24 cellular contexts compared by ENCODE assay signal in genomic region chr18:22060361-22060760, GRCh38.
"Had no signal": no experiment of that assay in that cellular context is flagged by ENCODE, and none has a peak within 500 bp of the region (broad histone marks: within the 10 kb centered on the region; RNA-seq: fewer than 3 reads in every experiment).

No MANE protein-coding gene starts in this region.

- H3K27ac ChIP-seq: adrenal gland, Peyer's patch, RWPE1, SJSA1 had no signal

- H3K27me3 ChIP-seq: adrenal gland, Peyer's patch, SJSA1 had no signal

- H3K27me3 Mint-ChIP-seq: activated naive CD8-positive, alpha-beta T cell treated with anti-CD3 and anti-CD28 coated beads, Interleukin-2, amount 10 ng/mL, durations not matched to agents 7 days and 5 days had no signal

- H3K9me3 ChIP-seq: adrenal gland, Peyer's patch, SJSA1 had no signal

- H3K27ac Mint-ChIP-seq: activated CD8-positive, alpha-beta T cell treated with anti-CD3 and anti-CD28 coated beads, Interleukin-2, amount 10 ng/mL, durations not matched to agents 7 days and 5 days; activated naive CD8-positive, alpha-beta T cell treated with anti-CD3 and anti-CD28 coated beads, Interleukin-2, amount 10 ng/mL, durations not matched to agents 7 days and 5 days; T-helper 1 cell treated with Interleukin-12 subunit alpha and Interleukin-12 subunit beta and Interleukin-4 antibody, amounts not matched to agents 30 μg/mL and 1 μg/mL, for 36 hours; WTC11 had no signal

- DNase-seq: activated CD4-positive, alpha-beta T cell treated with anti-CD3 and anti-CD28 coated beads for 48 hours; activated CD4-positive, alpha-beta T cell treated with anti-CD3 and anti-CD28 coated beads, Interleukin-2, amount 50 U/mL, for 4 hours; activated CD4-positive, CD25-positive, alpha-beta regulatory T cell treated with anti-CD3 and anti-CD28 coated beads, Interleukin-2, amount 50 U/mL, for 72 hours; activated CD8-positive, alpha-beta memory T cell treated with anti-CD3 and anti-CD28 coated beads, Interleukin-2, amount 50 U/mL, for 48 hours; activated CD8-positive, alpha-beta T cell treated with anti-CD3 and anti-CD28 coated beads, Interleukin-2, amount 10 ng/mL, durations not matched to agents 7 days and 5 days; activated naive CD4-positive, alpha-beta T cell treated with anti-CD3 and anti-CD28 coated beads, Interleukin-2, amount 50 U/mL, for 16 hours; activated naive CD8-positive, alpha-beta T cell treated with anti-CD3 and anti-CD28 coated beads, Interleukin-2, amount 10 ng/mL, durations not matched to agents 7 days and 5 days; activated T-cell treated with anti-CD3 and anti-CD28 coated beads, Interleukin-2, amount 50 U/mL, for 1 hour; adrenal gland; anterior cingulate cortex; cerebellar nuclear complex; Kasumi-1; KBM-7; NCI-H1694 treated with DMSO at 0.1 percent for 48 hours; NCI-H2029 treated with DMSO at 0.1 percent for 48 hours; NCI-H345; NCI-H510A; Peyer's patch; Right ventricle myocardium superior; SW 1271 had no signal

- H3K4me1 Mint-ChIP-seq: activated naive CD8-positive, alpha-beta T cell treated with anti-CD3 and anti-CD28 coated beads, Interleukin-2, amount 10 ng/mL, durations not matched to agents 7 days and 5 days had no signal

- H3K36me3 ChIP-seq: adrenal gland, Peyer's patch, SJSA1 had no signal

- H3K4me3 ChIP-seq: adrenal gland, Peyer's patch, SJSA1 had no signal

- H3K36me3 Mint-ChIP-seq: activated naive CD8-positive, alpha-beta T cell treated with anti-CD3 and anti-CD28 coated beads, Interleukin-2, amount 10 ng/mL, durations not matched to agents 7 days and 5 days; WTC11 had no signal

- H3K4me1 ChIP-seq: SJSA1 had no signal

- H3K9me3 Mint-ChIP-seq: activated naive CD8-positive, alpha-beta T cell treated with anti-CD3 and anti-CD28 coated beads, Interleukin-2, amount 10 ng/mL, durations not matched to agents 7 days and 5 days; T-helper 1 cell treated with Interleukin-12 subunit alpha and Interleukin-12 subunit beta and Interleukin-4 antibody, amounts not matched to agents 30 μg/mL and 1 μg/mL, for 36 hours; WTC11 had no signal

- H3K4me3 Mint-ChIP-seq: activated CD8-positive, alpha-beta T cell treated with anti-CD3 and anti-CD28 coated beads, Interleukin-2, amount 10 ng/mL, durations not matched to agents 7 days and 5 days; activated naive CD8-positive, alpha-beta T cell treated with anti-CD3 and anti-CD28 coated beads, Interleukin-2, amount 10 ng/mL, durations not matched to agents 7 days and 5 days; T-helper 1 cell treated with Interleukin-12 subunit alpha and Interleukin-12 subunit beta and Interleukin-4 antibody, amounts not matched to agents 30 μg/mL and 1 μg/mL, for 36 hours; WTC11 had no signal
